ENCODE assay signal across 8 cellular contexts in genomic region chrX:119852410-119853353, GRCh38. TPM values are rescaled to one million over a fixed set of nuclear protein-coding genes. Genes with fewer than 3 reads are reported as not detected.
A peak's percentile ranks its signal among the peaks of the same experiment; 100 is the strongest.
DNase-seq lines count a peak whose midpoint lies in the region; ATAC-seq and TF ChIP-seq lines count a peak whose summit lies in the region.

TSS of gene UPF3B (minus strand) at chrX:119852963. CDS start at chrX:119852928, 35 bp downstream.

- TF ChIP-seq CTCF in spleen (IDR thresholded peaks at IDR 0.05 in 8 of 11, conservative IDR thresholded peaks at IDR 0.05 in 3 of 11), result no peak

- DNase-seq in AG08395 (ENCODE audit: low spot score) (peak; percentile 96), NCI-H345 (lab: John Stamatoyannopoulos, UW) (peak; percentile 98), inferior parietal cortex (ENCODE audit: extremely low spot score) (peak; percentile 95), spleen (peak; percentile 97)
- peak; percentile 68 to 84 (median 83) for DNase-seq in activated CD4-positive, CD25-positive, alpha-beta regulatory T cell (lab: John Stamatoyannopoulos, UW)
- peak; percentile 94 for DNase-seq in central memory CD4-positive, alpha-beta T cell

- intact Hi-C loops in spleen (cut with DNase I; ENCODE audit: low total_unique reads), result no loop called here

- ATAC-seq in HG03196 (IDR thresholded peaks at IDR 0.05; ENCODE audit: unreplicated experiment), result peak; percentile 99

- peaks cover 0 to 24% (median 10%) of the 10 kb centered on the region in 6 donors for H3K4me1 ChIP-seq in spleen

- in situ Hi-C loops in GM18951 (cut with MboI; ENCODE audit: low sequenced_read_pairs, unreplicated experiment), result no loop called here

- H3K36me3 ChIP-seq in spleen, result peaks cover 0 to 31% (median 1%) of the 10 kb centered on the region in 6 donors

- 0 to 43% (median 1%) methylated on average over 38 to 53 of the region's 53 CpGs for WGBS in spleen, 5 donors

- no peaks in the 10 kb centered on the region for H3K9me3 ChIP-seq in spleen

- no peaks in the 10 kb centered on the region for H3K27me3 ChIP-seq in spleen (replicated peaks in 1 of 7)

- H3K27ac ChIP-seq in spleen, result peak within 1 kb of the TSS; percentile 63 to 92 (median 88)

- peak within 1 kb of the TSS; percentile 50 to 86 (median 62) for H3K4me3 ChIP-seq in spleen

- TF ChIP-seq POLR2A in GM18951 (IDR thresholded peaks at IDR 0.05; ENCODE audit: extremely low read depth, insufficient read depth, insufficient read length) (peak; percentile 72), spleen (IDR thresholded peaks at IDR 0.05) (peak in 1 of 3 donors; percentile 14)

RNA-seq across cellular contexts. Expression of gene UPF3B, which starts in this region (rescaled TPM):
- total RNA-seq in spleen, result 10 to 100 TPM in 2 of 7 donors, 1 to 10 TPM in 5; 5.4 to 11.1 (median 9.0) TPM
- polyA plus RNA-seq in spleen, result 10 to 100 TPM; 10.0 to 11.4 (median 11.0) TPM

Comparison
In these comparisons a context has a peak if more than half of its experiments do, and no peak if none do; other contexts are left out.
1. Peak in every context shown above with its lines: DNase-seq, ATAC-seq, H3K4me3 ChIP-seq and H3K27ac ChIP-seq.